Comparison of ENCODE assay signal across 8 cellular contexts in the genomic region with DNA sequence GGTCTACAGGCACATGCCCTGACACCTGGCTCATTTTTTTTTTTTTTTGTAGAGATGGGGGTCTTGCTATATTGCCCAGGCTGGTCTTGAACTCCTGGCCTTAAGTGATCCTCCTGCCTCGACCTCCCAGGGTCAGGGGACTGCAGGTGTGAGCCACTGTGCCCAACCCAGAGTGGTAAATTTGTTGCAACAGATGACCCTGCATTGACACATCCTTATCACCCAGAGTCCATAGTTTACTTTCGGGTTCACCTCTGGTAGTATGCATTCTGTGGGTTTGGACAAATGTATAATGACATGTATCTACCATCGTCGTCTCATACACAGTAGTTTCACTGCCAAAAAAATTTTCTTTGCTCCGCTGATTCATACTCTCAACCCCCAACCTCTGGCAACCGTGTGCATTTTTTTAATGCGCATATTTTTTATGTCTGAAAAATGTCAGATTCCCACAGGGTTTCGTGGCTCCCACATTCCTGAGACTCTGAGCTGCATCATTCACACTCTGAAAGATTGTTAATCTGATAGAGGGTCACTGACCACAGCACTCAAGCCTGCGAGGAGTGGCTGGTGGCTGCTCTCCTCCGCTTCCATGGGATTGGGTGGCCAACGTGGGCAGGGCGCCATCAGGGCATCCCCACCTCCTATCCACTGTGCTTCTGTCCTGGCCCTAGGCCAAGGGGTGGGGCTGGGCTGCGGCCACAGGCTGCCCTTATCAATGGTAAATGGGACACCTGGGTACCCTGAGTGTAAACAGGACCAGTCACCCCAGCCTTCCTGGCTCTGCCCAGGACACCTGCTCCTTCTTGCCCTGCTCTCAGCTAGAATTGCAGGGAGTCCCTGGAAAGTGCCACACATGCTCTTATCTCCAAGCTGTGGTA. TPM values are rescaled to one million over a fixed set of nuclear protein-coding genes. Genes with fewer than 3 reads are reported as not detected.
DNase-seq lines count a peak whose midpoint lies in the region; ATAC-seq and TF ChIP-seq lines count a peak whose summit lies in the region.

No MANE protein-coding gene starts in this region.

- no peaks in the 10 kb centered on the region for H3K9me3 Mint-ChIP-seq in activated T-cell treated with anti-CD3 and anti-CD28 coated beads, Interleukin-2, amount 50 U/mL, for 4 hours

- no peak for TF ChIP-seq CTCF in parathyroid adenoma (IDR thresholded peaks at IDR 0.05)

- no peak for ATAC-seq in activated T-cell treated with anti-CD3 and anti-CD28 coated beads, Interleukin-2, amount 50 U/mL, for 4 hours

- H3K4me1 Mint-ChIP-seq in activated T-cell treated with anti-CD3 and anti-CD28 coated beads, Interleukin-2, amount 50 U/mL, for 4 hours (ENCODE audit: low read depth) = no peaks in the 10 kb centered on the region

- TF ChIP-seq POLR2A in erythroblast (IDR thresholded peaks at IDR 0.05; ENCODE audit: low read length) = no peak

- H3K27me3 Mint-ChIP-seq in activated T-cell treated with anti-CD3 and anti-CD28 coated beads, Interleukin-2, amount 50 U/mL, for 4 hours (ENCODE audit: low read depth) = no peaks in the 10 kb centered on the region

- H3K79me2 ChIP-seq in parathyroid adenoma = peaks cover 85% of the 10 kb centered on the region

- H2AFZ ChIP-seq in parathyroid adenoma = no peak overlapping the region

- no peaks in the 10 kb centered on the region for H3K27me3 ChIP-seq in parathyroid adenoma (ENCODE audit: control insufficient read depth, insufficient read depth, low read length)

- no peak overlapping the region for H3K4me3 ChIP-seq in parathyroid adenoma (ENCODE audit: low read depth, low read length)

- DNase-seq in DMS79 (lab: John Stamatoyannopoulos, UW) = peak; percentile 16
- DNase-seq in NCI-H748 treated with DMSO at 0.1 percent for 48 hours (lab: John Stamatoyannopoulos, UW) = peak; percentile 22
- DNase-seq in erythroblast (lab: John Stamatoyannopoulos, UW) = peak; percentile 52 to 72
- no peak for DNase-seq in cerebellar nuclear complex (lab: John Stamatoyannopoulos, UW)
- DNase-seq in DMS114 treated with DMSO at 0.1 percent for 48 hours (lab: John Stamatoyannopoulos, UW; ENCODE audit: unreplicated experiment) = no peak
- DNase-seq in activated T-cell treated with anti-CD3 and anti-CD28 coated beads, Interleukin-2, amount 50 U/mL, for 4 hours = no peak
- DNase-seq in NOMO-1 (lab: John Stamatoyannopoulos, UW; ENCODE audit: unreplicated experiment in 2 of 2) = no peak

- peaks cover 25% of the 10 kb centered on the region for H3K4me1 ChIP-seq in parathyroid adenoma

- H3K4me3 Mint-ChIP-seq in activated T-cell treated with anti-CD3 and anti-CD28 coated beads, Interleukin-2, amount 50 U/mL, for 4 hours = no peak overlapping the region

- H3K36me3 ChIP-seq in parathyroid adenoma (ENCODE audit: control insufficient read depth, insufficient read depth, low read length) = no peaks in the 10 kb centered on the region

- H3K9ac ChIP-seq in parathyroid adenoma = no peak overlapping the region

- no peaks in the 10 kb centered on the region for H3K9me3 ChIP-seq in parathyroid adenoma (ENCODE audit: control insufficient read depth, low read length)

- peak overlapping the region; percentile 8 for H3K27ac ChIP-seq in parathyroid adenoma

- no peak overlapping the region for H3K4me2 ChIP-seq in parathyroid adenoma (ENCODE audit: low read length)

- H3K36me3 Mint-ChIP-seq in activated T-cell treated with anti-CD3 and anti-CD28 coated beads, Interleukin-2, amount 50 U/mL, for 4 hours (ENCODE audit: insufficient read depth) = no peaks in the 10 kb centered on the region

RNA-seq across cellular contexts. Expression of gene NDST1, which starts 9.6 kb away (rescaled TPM):
- total RNA-seq in activated T-cell treated with anti-CD3 and anti-CD28 coated beads, Interleukin-2, amount 50 U/mL, for 4 hours = 1 to 10 TPM; 5.0 to 8.0 (median 5.6) TPM

Comparison
In these comparisons a context has a peak if more than half of its experiments do, and no peak if none do; other contexts are left out.
1. DNase-seq: peak in DMS79 (single experiment), NCI-H748 treated with DMSO at 0.1 percent for 48 hours (single experiment) and erythroblast (2 of 2); none in cerebellar nuclear complex (0 of 2), DMS114 treated with DMSO at 0.1 percent for 48 hours (single experiment), activated T-cell treated with anti-CD3 and anti-CD28 coated beads, Interleukin-2, amount 50 U/mL, for 4 hours (single experiment) and NOMO-1 (0 of 2).